ENCODE assay signal across 30 cellular contexts in genomic region chr1:51639694-51640093, GRCh38.
"Had no signal": no experiment of that assay in that cellular context is flagged by ENCODE, and none has a peak within 500 bp of the region (broad histone marks: within the 10 kb centered on the region; RNA-seq: fewer than 3 reads in every experiment).

No MANE protein-coding gene starts in this region.

- H3K36me3 ChIP-seq: brain microvascular endothelial cell, esophagus muscularis mucosa, gastroesophageal sphincter had no signal

- H3K27me3 ChIP-seq: brain microvascular endothelial cell, esophagus muscularis mucosa, foreskin keratinocyte, gastroesophageal sphincter had no signal

- H3K27ac ChIP-seq: brain microvascular endothelial cell, esophagus muscularis mucosa, foreskin keratinocyte, gastroesophageal sphincter, WERI-Rb-1 had no signal

- ATAC-seq: activated CD4-positive, CD25-positive, alpha-beta regulatory T cell treated with anti-CD3 and anti-CD28 coated beads, Interleukin-2, amount 50 U/mL, for 24 hours; activated CD8-positive, alpha-beta T cell treated with anti-CD3 and anti-CD28 coated beads for 36 hours; activated T-cell treated with anti-CD3 and anti-CD28 coated beads, Interleukin-2, amount 50 U/mL, for 4 hours; activated T-helper 17 cell treated with anti-CD3 and anti-CD28 coated beads, Interleukin-2, amount 50 U/mL, for 72 hours; effector memory CD8-positive, alpha-beta T cell; foreskin keratinocyte; gastroesophageal sphincter; T-helper 17 cell had no signal

- H3K9me3 Mint-ChIP-seq: activated B cell treated with CpG ODN at 0.5 μM for 24 hours; activated T-cell treated with anti-CD3 and anti-CD28 coated beads, Interleukin-2, amount 50 U/mL, for 4 hours; activated T-helper 17 cell treated with anti-CD3 and anti-CD28 coated beads, Interleukin-2, amount 50 U/mL, for 72 hours; effector memory CD8-positive, alpha-beta T cell; T-helper 2 cell treated with Interferon-gamma antibody and Interleukin-4, amounts not matched to agents 5 μg/mL and 100 μg/mL, for 36 hours had no signal

- H3K9me3 ChIP-seq: esophagus muscularis mucosa, gastroesophageal sphincter had no signal

- H3K4me3 ChIP-seq: esophagus muscularis mucosa, gastroesophageal sphincter had no signal

- H3K27ac Mint-ChIP-seq: activated B cell treated with CpG ODN at 0.5 μM for 24 hours; activated CD8-positive, alpha-beta T cell treated with anti-CD3 and anti-CD28 coated beads for 36 hours; activated naive CD8-positive, alpha-beta T cell; activated T-helper 17 cell treated with anti-CD3 and anti-CD28 coated beads, Interleukin-2, amount 50 U/mL, for 72 hours; effector memory CD8-positive, alpha-beta T cell; T-helper 17 cell; T-helper 2 cell treated with Interferon-gamma antibody and Interleukin-4, amounts not matched to agents 5 μg/mL and 100 μg/mL, for 36 hours had no signal

- H3K27me3 Mint-ChIP-seq: activated B cell treated with CpG ODN at 0.5 μM for 24 hours; activated CD8-positive, alpha-beta T cell treated with anti-CD3 and anti-CD28 coated beads for 36 hours; activated naive CD8-positive, alpha-beta T cell; activated T-helper 17 cell treated with anti-CD3 and anti-CD28 coated beads, Interleukin-2, amount 50 U/mL, for 72 hours; effector memory CD8-positive, alpha-beta T cell; T-helper 17 cell had no signal

- DNase-seq: activated B cell treated with CpG ODN at 0.5 μM for 24 hours; activated CD4-positive, alpha-beta T cell treated with anti-CD3 and anti-CD28 coated beads for 48 hours; activated CD4-positive, alpha-beta T cell treated with anti-CD3 and anti-CD28 coated beads, Interleukin-2, amount 50 U/mL, for 1 hour; activated CD4-positive, alpha-beta T cell treated with anti-CD3 and anti-CD28 coated beads, Interleukin-2, amount 50 U/mL, for 48 hours; activated CD8-positive, alpha-beta memory T cell treated with anti-CD3 and anti-CD28 coated beads for 24 hours; activated CD8-positive, alpha-beta T cell treated with anti-CD3 and anti-CD28 coated beads for 36 hours; activated effector memory CD4-positive, alpha-beta T cell treated with Interleukin-2 at 50 U/mL for 16 hours; activated gamma-delta T cell treated with Interleukin-2 at 50 U/mL for 16 hours; activated naive CD4-positive, alpha-beta T cell treated with anti-CD3 and anti-CD28 coated beads, Interleukin-2, amount 50 U/mL, for 16 hours; activated naive CD4-positive, alpha-beta T cell treated with Interleukin-2 at 50 U/mL for 16 hours; activated T-cell treated with anti-CD3 and anti-CD28 coated beads, Interleukin-2, amount 50 U/mL, for 4 hours; amniotic stem cell; anterior cingulate cortex; brain microvascular endothelial cell; cortex of kidney; dermis blood vessel endothelial cell; effector CD4-positive, alpha-beta T cell; effector memory CD8-positive, alpha-beta T cell; erythroblast; foreskin keratinocyte; T-helper 1 cell; T-helper 17 cell; T1000; WERI-Rb-1 had no signal

- H3K4me3 Mint-ChIP-seq: activated B cell treated with CpG ODN at 0.5 μM for 24 hours; activated CD8-positive, alpha-beta T cell treated with anti-CD3 and anti-CD28 coated beads for 36 hours; activated naive CD8-positive, alpha-beta T cell; activated T-cell treated with anti-CD3 and anti-CD28 coated beads, Interleukin-2, amount 50 U/mL, for 4 hours; activated T-helper 17 cell treated with anti-CD3 and anti-CD28 coated beads, Interleukin-2, amount 50 U/mL, for 72 hours; effector memory CD8-positive, alpha-beta T cell; T-helper 17 cell; T-helper 2 cell treated with Interferon-gamma antibody and Interleukin-4, amounts not matched to agents 5 μg/mL and 100 μg/mL, for 36 hours had no signal
